In genomic region chr5:125012727-125013451, GRCh38 we compare ENCODE assay signal across 1 cellular context.
TF ChIP-seq lines count a peak whose summit lies in the region.

No MANE protein-coding gene starts in this region.

TF ChIP-seq in HepG2, 621 proteins besides CTCF, POLR2A, EP300 and RAD21 (continued from another document):
- TF ChIP-seq MYC (CRISPR knock-in tag; IDR thresholded peaks at IDR 0.05; ENCODE audit: borderline replicate concordance): no peak
- 0 out of 2 replicates have a peak, but pooled peaks have one; percentile 28 for TF ChIP-seq ISL2 (CRISPR knock-in tag; IDR thresholded peaks at IDR 0.05)
- no peak for TF ChIP-seq ZIK1 (CRISPR knock-in tag; IDR thresholded peaks at IDR 0.05; ENCODE audit: borderline replicate concordance, low read depth)
- no peak for TF ChIP-seq ZNF597 (CRISPR knock-in tag; IDR thresholded peaks at IDR 0.05)
- TF ChIP-seq SAP130 (CRISPR knock-in tag; IDR thresholded peaks at IDR 0.05; ENCODE audit: low read depth): no peak
- TF ChIP-seq HOXA7 (CRISPR knock-in tag; IDR thresholded peaks at IDR 0.05): no peak
- TF ChIP-seq HNF1B (CRISPR knock-in tag; IDR thresholded peaks at IDR 0.05): peak; percentile 41; the same call in 1 of the 2 replicates
- no peak for TF ChIP-seq GRHL1 (CRISPR knock-in tag; conservative IDR thresholded peaks at IDR 0.05)
- TF ChIP-seq JARID2 (CRISPR knock-in tag; IDR thresholded peaks at IDR 0.05; ENCODE audit: insufficient replicate concordance): no peak
- TF ChIP-seq TAF1 (CRISPR knock-in tag; IDR thresholded peaks at IDR 0.05): no peak
- TF ChIP-seq ZNF230 (CRISPR knock-in tag; IDR thresholded peaks at IDR 0.05): no peak
- TF ChIP-seq ZNF792 (CRISPR knock-in tag; IDR thresholded peaks at IDR 0.05): no peak
- TF ChIP-seq ZNF766 (CRISPR knock-in tag; IDR thresholded peaks at IDR 0.05; ENCODE audit: borderline replicate concordance): no peak
- peak; percentile 47; the same call in 1 of the 2 replicates for TF ChIP-seq HNF1A (IDR thresholded peaks at IDR 0.05; ENCODE audit: low read depth)
- peak; percentile 52; the same call in 1 of the 2 replicates for TF ChIP-seq HNF1A (CRISPR knock-in tag; IDR thresholded peaks at IDR 0.05; ENCODE audit: borderline replicate concordance)
- TF ChIP-seq SOX6 (IDR thresholded peaks at IDR 0.05): no peak
- peak; percentile 25; the same call in 1 of the 2 replicates for TF ChIP-seq SOX6 (CRISPR knock-in tag; IDR thresholded peaks at IDR 0.05)
- TF ChIP-seq TSC22D2 (CRISPR knock-in tag; IDR thresholded peaks at IDR 0.05; ENCODE audit: borderline replicate concordance): no peak
- no peak for TF ChIP-seq ZNF503 (CRISPR knock-in tag; IDR thresholded peaks at IDR 0.05)
- TF ChIP-seq ZNF800 (CRISPR knock-in tag; IDR thresholded peaks at IDR 0.05): no peak
- TF ChIP-seq MAX (IDR thresholded peaks at IDR 0.05): no peak
- TF ChIP-seq THAP11 (CRISPR knock-in tag; IDR thresholded peaks at IDR 0.05): no peak
- TF ChIP-seq ZNF256 (CRISPR knock-in tag; conservative IDR thresholded peaks at IDR 0.05): no peak
- TF ChIP-seq ZNF513 (CRISPR knock-in tag; conservative IDR thresholded peaks at IDR 0.05): no peak
- TF ChIP-seq SYNCRIP (IDR thresholded peaks at IDR 0.05; ENCODE audit: insufficient read depth, low read depth, low read length): no peak
- no peak for TF ChIP-seq TOPORS (CRISPR knock-in tag; IDR thresholded peaks at IDR 0.05)
- TF ChIP-seq ZBTB21 (CRISPR knock-in tag; IDR thresholded peaks at IDR 0.05): no peak
- 0 out of 2 replicates have a peak, but pooled peaks have one; percentile 15 for TF ChIP-seq BCL6 (CRISPR knock-in tag; IDR thresholded peaks at IDR 0.05)
- no peak for TF ChIP-seq REL (CRISPR knock-in tag; conservative IDR thresholded peaks at IDR 0.05)
- no peak for TF ChIP-seq KLF16 (CRISPR knock-in tag; IDR thresholded peaks at IDR 0.05)
- TF ChIP-seq ZMYM4 (CRISPR knock-in tag; IDR thresholded peaks at IDR 0.05): no peak
- peak; percentile 31; the same call in 1 of the 2 replicates for TF ChIP-seq ARID5B (CRISPR knock-in tag; IDR thresholded peaks at IDR 0.05)
- TF ChIP-seq ZBTB38 (CRISPR knock-in tag; IDR thresholded peaks at IDR 0.05): no peak
- TF ChIP-seq SIX1 (CRISPR knock-in tag; IDR thresholded peaks at IDR 0.05; ENCODE audit: borderline replicate concordance): no peak
- TF ChIP-seq ZSCAN22 (CRISPR knock-in tag; IDR thresholded peaks at IDR 0.05): no peak
- no peak for TF ChIP-seq RARG (CRISPR knock-in tag; IDR thresholded peaks at IDR 0.05; ENCODE audit: low read depth)
- TF ChIP-seq ZFY (CRISPR knock-in tag; IDR thresholded peaks at IDR 0.05): no peak
